In the genomic region with DNA sequence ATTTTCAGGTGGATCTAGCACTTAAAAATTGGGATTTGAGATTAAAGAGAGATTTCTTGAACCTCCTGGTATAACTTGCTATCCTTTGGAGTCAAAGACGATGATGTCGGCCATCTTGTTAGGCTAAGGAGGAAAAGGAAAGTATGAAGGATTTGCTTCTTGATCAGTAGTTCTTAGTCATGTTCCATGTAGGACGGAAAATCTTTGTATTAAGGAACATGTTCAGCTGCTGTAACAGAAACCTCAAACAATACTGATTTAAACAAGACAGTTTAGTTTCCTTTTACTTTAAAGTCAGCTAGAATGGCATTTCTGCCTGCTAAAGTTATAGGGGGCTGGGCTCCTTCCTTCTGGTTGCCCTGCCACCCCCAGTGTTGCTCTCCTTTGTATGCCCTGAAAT, we compare ENCODE assay signal across 18 cellular contexts. TPM values are rescaled to one million over a fixed set of nuclear protein-coding genes. Genes with fewer than 3 reads are reported as not detected.
A peak's percentile ranks its signal among the peaks of the same experiment; 100 is the strongest.
DNase-seq lines count a peak whose midpoint lies in the region; ATAC-seq, FAIRE-seq and TF ChIP-seq lines count a peak whose summit lies in the region.
"Had no signal": no experiment of that assay in that cellular context is flagged by ENCODE, and none has a peak within 500 bp of the region (broad histone marks: within the 10 kb centered on the region; RNA-seq: fewer than 3 reads in every experiment).

No MANE protein-coding gene starts in this region.

- H3K36me3 ChIP-seq in ovary = no peaks in the 10 kb centered on the region
- no peaks in the 10 kb centered on the region for H3K36me3 ChIP-seq in trophoblast cell (ENCODE audit: control insufficient read depth in 1 of 2, insufficient read depth in 2 of 2, low read length in 2 of 2)

- TF ChIP-seq CTCF in ovary (IDR thresholded peaks at IDR 0.05) (no peak), glutamatergic neuron (IDR thresholded peaks at IDR 0.05; ENCODE audit: partially characterized antibody, unreplicated experiment) (no peak)

- H3K9ac ChIP-seq in trophoblast cell (ENCODE audit: low read length) = no peak overlapping the region

- no peak overlapping the region for H3K4ac ChIP-seq in trophoblast cell (ENCODE audit: low read depth, low read length)

- H3K4me1 ChIP-seq in ovary (ENCODE audit: insufficient read depth) (peaks cover 11% of the 10 kb centered on the region), trophoblast cell (ENCODE audit: control insufficient read depth in 1 of 2, insufficient read depth in 2 of 2, low read length in 2 of 2) (peaks cover 0 to 5% of the 10 kb centered on the region in 2 experiments)

- no peaks in the 10 kb centered on the region for H3K9me3 Mint-ChIP-seq in activated T-cell treated with anti-CD3 and anti-CD28 coated beads, Interleukin-2, amount 50 U/mL, for 4 hours
- no peaks in the 10 kb centered on the region for H3K9me3 Mint-ChIP-seq in activated T-helper 1 cell treated with anti-CD3 and anti-CD28 coated beads, Interleukin-12 subunit alpha, Interleukin-12 subunit beta, Interleukin-2, Interleukin-4 antibody, amounts not matched to agents 30 ng/mL and 10 ng/mL and 1 ng/mL, durations not matched to agents 14 hours and 24 hours and 36 hours
- H3K9me3 Mint-ChIP-seq in stimulated activated effector memory CD8-positive, alpha-beta T cell treated with anti-CD3 and anti-CD28 coated beads, Interleukin-12 subunit alpha, Interleukin-12 subunit beta, amount 100 ng/mL, for 72 hours = no peaks in the 10 kb centered on the region
- peaks cover 1% of the 10 kb centered on the region for H3K9me3 Mint-ChIP-seq in glutamatergic neuron (ENCODE audit: unreplicated experiment)

- H3K14ac ChIP-seq in trophoblast cell (ENCODE audit: low read length) = no peak overlapping the region

- H3K27me3 ChIP-seq in ovary (no peaks in the 10 kb centered on the region), trophoblast cell (ENCODE audit: insufficient read depth, low read length) (no peaks in the 10 kb centered on the region)

- TF ChIP-seq EP300 in ovary (IDR thresholded peaks at IDR 0.05) = no peak

- no peaks in the 10 kb centered on the region for H3K9me3 ChIP-seq in ovary
- H3K9me3 ChIP-seq in trophoblast cell (ENCODE audit: insufficient read depth, low read depth, low read length) = no peaks in the 10 kb centered on the region

- H3K4me3 Mint-ChIP-seq in activated T-cell treated with anti-CD3 and anti-CD28 coated beads, Interleukin-2, amount 50 U/mL, for 4 hours = peak overlapping the region; percentile 24
- no peak overlapping the region for H3K4me3 Mint-ChIP-seq in activated T-helper 1 cell treated with anti-CD3 and anti-CD28 coated beads, Interleukin-12 subunit alpha, Interleukin-12 subunit beta, Interleukin-2, Interleukin-4 antibody, amounts not matched to agents 30 ng/mL and 10 ng/mL and 1 ng/mL, durations not matched to agents 14 hours and 24 hours and 36 hours
- peak overlapping the region; percentile 47 for H3K4me3 Mint-ChIP-seq in stimulated activated effector memory CD8-positive, alpha-beta T cell treated with anti-CD3 and anti-CD28 coated beads, Interleukin-12 subunit alpha, Interleukin-12 subunit beta, amount 100 ng/mL, for 72 hours
- no peak overlapping the region for H3K4me3 Mint-ChIP-seq in glutamatergic neuron (ENCODE audit: unreplicated experiment)

- H3K23ac ChIP-seq in trophoblast cell (ENCODE audit: low read length) = no peak overlapping the region

- ATAC-seq in activated T-cell treated with anti-CD3 and anti-CD28 coated beads, Interleukin-2, amount 50 U/mL, for 4 hours = peak; percentile 48 to 50
- peak; percentile 32 for ATAC-seq in stimulated activated effector memory CD8-positive, alpha-beta T cell treated with anti-CD3 and anti-CD28 coated beads, Interleukin-12 subunit alpha, Interleukin-12 subunit beta, amount 100 ng/mL, for 72 hours
- ATAC-seq: HCT116, left cardiac atrium had no signal

- no peaks in the 10 kb centered on the region for H3K27me3 Mint-ChIP-seq in activated T-cell treated with anti-CD3 and anti-CD28 coated beads, Interleukin-2, amount 50 U/mL, for 4 hours (ENCODE audit: low read depth)
- H3K27me3 Mint-ChIP-seq in activated T-helper 1 cell treated with anti-CD3 and anti-CD28 coated beads, Interleukin-12 subunit alpha, Interleukin-12 subunit beta, Interleukin-2, Interleukin-4 antibody, amounts not matched to agents 30 ng/mL and 10 ng/mL and 1 ng/mL, durations not matched to agents 14 hours and 24 hours and 36 hours (ENCODE audit: insufficient read depth) = no peaks in the 10 kb centered on the region
- H3K27me3 Mint-ChIP-seq in glutamatergic neuron (ENCODE audit: unreplicated experiment) = no peaks in the 10 kb centered on the region

- peaks cover 78% of the 10 kb centered on the region for H3K4me1 Mint-ChIP-seq in activated T-cell treated with anti-CD3 and anti-CD28 coated beads, Interleukin-2, amount 50 U/mL, for 4 hours (ENCODE audit: low read depth)
- peaks cover 25% of the 10 kb centered on the region for H3K4me1 Mint-ChIP-seq in activated T-helper 1 cell treated with anti-CD3 and anti-CD28 coated beads, Interleukin-12 subunit alpha, Interleukin-12 subunit beta, Interleukin-2, Interleukin-4 antibody, amounts not matched to agents 30 ng/mL and 10 ng/mL and 1 ng/mL, durations not matched to agents 14 hours and 24 hours and 36 hours (ENCODE audit: low read depth)
- H3K4me1 Mint-ChIP-seq in stimulated activated effector memory CD8-positive, alpha-beta T cell treated with anti-CD3 and anti-CD28 coated beads, Interleukin-12 subunit alpha, Interleukin-12 subunit beta, amount 100 ng/mL, for 72 hours = peaks cover 62% of the 10 kb centered on the region
- peaks cover 41% of the 10 kb centered on the region for H3K4me1 Mint-ChIP-seq in glutamatergic neuron (ENCODE audit: low read depth, unreplicated experiment)

- H3K4me2 ChIP-seq in trophoblast cell (ENCODE audit: low read length) = no peak overlapping the region

- H3K27ac Mint-ChIP-seq in activated T-helper 1 cell treated with anti-CD3 and anti-CD28 coated beads, Interleukin-12 subunit alpha, Interleukin-12 subunit beta, Interleukin-2, Interleukin-4 antibody, amounts not matched to agents 30 ng/mL and 10 ng/mL and 1 ng/mL, durations not matched to agents 14 hours and 24 hours and 36 hours = peak overlapping the region; percentile 59
- peak overlapping the region; percentile 65 for H3K27ac Mint-ChIP-seq in stimulated activated effector memory CD8-positive, alpha-beta T cell treated with anti-CD3 and anti-CD28 coated beads, Interleukin-12 subunit alpha, Interleukin-12 subunit beta, amount 100 ng/mL, for 72 hours
- no peak overlapping the region for H3K27ac Mint-ChIP-seq in glutamatergic neuron (ENCODE audit: unreplicated experiment)

- no peak overlapping the region for H2AFZ ChIP-seq in trophoblast cell (ENCODE audit: insufficient read depth, low read length, poor library complexity)

- no peak overlapping the region for H4K8ac ChIP-seq in trophoblast cell (ENCODE audit: low read depth, low read length)

- no peak overlapping the region for H2AK5ac ChIP-seq in trophoblast cell (ENCODE audit: low read length)

- peak; percentile 23 for FAIRE-seq in H54 (lab: Jason Lieb, UNC)

- H2BK12ac ChIP-seq in trophoblast cell (ENCODE audit: low read length) = no peak overlapping the region

- H3K79me2 ChIP-seq in trophoblast cell (ENCODE audit: control insufficient read depth, insufficient read depth, low read length, poor library complexity) = no peaks in the 10 kb centered on the region

- intact Hi-C loops in activated T-helper 1 cell treated with anti-CD3 and anti-CD28 coated beads, Interleukin-12 subunit alpha, Interleukin-12 subunit beta, Interleukin-2, Interleukin-4 antibody, amounts not matched to agents 30 ng/mL and 10 ng/mL and 1 ng/mL, durations not matched to agents 14 hours and 24 hours and 36 hours (cut with micrococcal nuclease) = loop anchor here (1.0 kb wide), 1 partner anchor 36 kb away; no protein-coding TSS in a partner anchor
- intact Hi-C loops in ovary (cut with DNase I) = no loop called here

- no peak for TF ChIP-seq POLR2A in H54 (IDR thresholded peaks at IDR 0.05; ENCODE audit: low read depth, low read length)
- no peak for TF ChIP-seq POLR2A in ovary (IDR thresholded peaks at IDR 0.05)

- no peak overlapping the region for H3K4me3 ChIP-seq in ovary
- H3K4me3 ChIP-seq in trophoblast cell (ENCODE audit: low read depth, low read length) = no peak overlapping the region

- no peaks in the 10 kb centered on the region for H3K36me3 Mint-ChIP-seq in activated T-cell treated with anti-CD3 and anti-CD28 coated beads, Interleukin-2, amount 50 U/mL, for 4 hours (ENCODE audit: insufficient read depth)
- no peaks in the 10 kb centered on the region for H3K36me3 Mint-ChIP-seq in activated T-helper 1 cell treated with anti-CD3 and anti-CD28 coated beads, Interleukin-12 subunit alpha, Interleukin-12 subunit beta, Interleukin-2, Interleukin-4 antibody, amounts not matched to agents 30 ng/mL and 10 ng/mL and 1 ng/mL, durations not matched to agents 14 hours and 24 hours and 36 hours (ENCODE audit: low read depth)
- H3K36me3 Mint-ChIP-seq in stimulated activated effector memory CD8-positive, alpha-beta T cell treated with anti-CD3 and anti-CD28 coated beads, Interleukin-12 subunit alpha, Interleukin-12 subunit beta, amount 100 ng/mL, for 72 hours = no peaks in the 10 kb centered on the region
- H3K36me3 Mint-ChIP-seq in glutamatergic neuron (ENCODE audit: unreplicated experiment) = no peaks in the 10 kb centered on the region

- H4K12ac ChIP-seq in trophoblast cell (ENCODE audit: low read depth, low read length) = no peak overlapping the region

- no peak overlapping the region for H2BK120ac ChIP-seq in trophoblast cell (ENCODE audit: insufficient read depth, low read length, poor library complexity)

- no peaks in the 10 kb centered on the region for H3K79me1 ChIP-seq in trophoblast cell (ENCODE audit: low read length)

- H4K91ac ChIP-seq in trophoblast cell (ENCODE audit: low read depth, low read length) = no peak overlapping the region

- no peak for DNase-seq in activated T-cell treated with anti-CD3 and anti-CD28 coated beads, Interleukin-2, amount 50 U/mL, for 4 hours
- no peak for DNase-seq in activated T-cell treated with anti-CD3 and anti-CD28 coated beads, Interleukin-2, amount 50 U/mL, for 48 hours
- DNase-seq in H54 (ENCODE audit: insufficient read length, low spot score) (no peak), ovary (no peak), trophoblast cell (no peak), glutamatergic neuron (no peak)
- DNase-seq in activated T-helper 1 cell treated with anti-CD3 and anti-CD28 coated beads, Interleukin-12 subunit alpha, Interleukin-12 subunit beta, Interleukin-2, Interleukin-4 antibody, amounts not matched to agents 30 ng/mL and 10 ng/mL and 1 ng/mL, durations not matched to agents 14 hours and 24 hours and 36 hours (ENCODE audit: low spot score) = no peak
- no peak for DNase-seq in stimulated activated effector memory CD8-positive, alpha-beta T cell treated with anti-CD3 and anti-CD28 coated beads, Interleukin-12 subunit alpha, Interleukin-12 subunit beta, amount 100 ng/mL, for 72 hours (ENCODE audit: low spot score in 2 of 2)
- DNase-seq: COR-L47; EL; foreskin fibroblast; IMR-90; left cardiac atrium; midbrain; NCI-H2029; NK-92 treated with Interleukin-12 subunit alpha and Interleukin-12 subunit beta, amount 100 ng/mL, for 24 hours; SW 1271 had no signal

- H3K18ac ChIP-seq in trophoblast cell (ENCODE audit: low read length) = no peak overlapping the region

- 80 to 97% (median 94%) methylated on average over 3 of the region's 3 CpGs for WGBS in ovary, 3 donors
- no CpG with 5 or more reads among the region's 3 CpGs for WGBS in trophoblast cell (ENCODE audit: extremely low coverage, insufficient coverage, insufficient read length)

- no peak overlapping the region for H3K27ac ChIP-seq in ovary
- H3K27ac ChIP-seq in trophoblast cell (ENCODE audit: low read depth, low read length) = no peak overlapping the region

- no peak overlapping the region for H2BK5ac ChIP-seq in trophoblast cell (ENCODE audit: low read depth, low read length, poor library complexity)

RNA-seq across cellular contexts. Expression of a gene that starts 56.4 kb away (rescaled TPM):
- 10 to 100 TPM; 58.7 to 69.8 (median 68.4) TPM for total RNA-seq in activated T-cell treated with anti-CD3 and anti-CD28 coated beads, Interleukin-2, amount 50 U/mL, for 4 hours
- 25.8 and 26.2 TPM in 2 replicates for total RNA-seq in activated T-helper 1 cell treated with anti-CD3 and anti-CD28 coated beads, Interleukin-12 subunit alpha, Interleukin-12 subunit beta, Interleukin-2, Interleukin-4 antibody, amounts not matched to agents 30 ng/mL and 10 ng/mL and 1 ng/mL, durations not matched to agents 14 hours and 24 hours and 36 hours
- total RNA-seq in ovary (10 to 100 TPM; 23.5 to 47.6 (median 32.4) TPM), glutamatergic neuron (ENCODE audit: unreplicated experiment) (58.8 TPM)
- polyA plus RNA-seq in ovary = 10 to 100 TPM; 11.3 to 61.2 TPM
- polyA plus RNA-seq in trophoblast cell (2013) = 12.7 and 13.0 TPM in 2 replicates

Comparison
In these comparisons a context has a peak if more than half of its experiments do, and no peak if none do; other contexts are left out.
1. H3K4me3 Mint-ChIP-seq: peak in activated T-cell treated with anti-CD3 and anti-CD28 coated beads, Interleukin-2, amount 50 U/mL, for 4 hours (single experiment) and stimulated activated effector memory CD8-positive, alpha-beta T cell treated with anti-CD3 and anti-CD28 coated beads, Interleukin-12 subunit alpha, Interleukin-12 subunit beta, amount 100 ng/mL, for 72 hours (single experiment); none in activated T-helper 1 cell treated with anti-CD3 and anti-CD28 coated beads, Interleukin-12 subunit alpha, Interleukin-12 subunit beta, Interleukin-2, Interleukin-4 antibody, amounts not matched to agents 30 ng/mL and 10 ng/mL and 1 ng/mL, durations not matched to agents 14 hours and 24 hours and 36 hours (single experiment) and glutamatergic neuron (single experiment).